Comparison of ENCODE assay signal across 9 cellular contexts in genomic region chr22:43754176-43754575, GRCh38.
"Had no signal": no experiment of that assay in that cellular context is flagged by ENCODE, and none has a peak within 500 bp of the region (broad histone marks: within the 10 kb centered on the region; RNA-seq: fewer than 3 reads in every experiment).

No MANE protein-coding gene starts in this region.

- H3K9me3 ChIP-seq: HAP-1 had no signal

- ATAC-seq: GM23338, HCT116 had no signal

- H3K4me3 Mint-ChIP-seq: GM23338, H9, HFFc6 had no signal

- H3K4me3 ChIP-seq: GM23248, GM23338, HAP-1 had no signal

- H3K36me3 ChIP-seq: HAP-1 had no signal

- H3K4me1 ChIP-seq: HAP-1 had no signal

- H3K4me2 ChIP-seq: GM23338 had no signal

- H3K9ac ChIP-seq: GM23248 had no signal

- H3K27ac Mint-ChIP-seq: GM23338, H9, HFFc6 had no signal

- H3K27ac ChIP-seq: GM23248 had no signal

- H2AFZ ChIP-seq: GM23248, GM23338 had no signal

- DNase-seq: GM23248, GOT3, H7, H9, HCEC 1CT, HFFc6 had no signal

- H3K9me3 Mint-ChIP-seq: GM23338, H9 had no signal
